ENCODE assay signal across 8 cellular contexts in the genomic region with DNA sequence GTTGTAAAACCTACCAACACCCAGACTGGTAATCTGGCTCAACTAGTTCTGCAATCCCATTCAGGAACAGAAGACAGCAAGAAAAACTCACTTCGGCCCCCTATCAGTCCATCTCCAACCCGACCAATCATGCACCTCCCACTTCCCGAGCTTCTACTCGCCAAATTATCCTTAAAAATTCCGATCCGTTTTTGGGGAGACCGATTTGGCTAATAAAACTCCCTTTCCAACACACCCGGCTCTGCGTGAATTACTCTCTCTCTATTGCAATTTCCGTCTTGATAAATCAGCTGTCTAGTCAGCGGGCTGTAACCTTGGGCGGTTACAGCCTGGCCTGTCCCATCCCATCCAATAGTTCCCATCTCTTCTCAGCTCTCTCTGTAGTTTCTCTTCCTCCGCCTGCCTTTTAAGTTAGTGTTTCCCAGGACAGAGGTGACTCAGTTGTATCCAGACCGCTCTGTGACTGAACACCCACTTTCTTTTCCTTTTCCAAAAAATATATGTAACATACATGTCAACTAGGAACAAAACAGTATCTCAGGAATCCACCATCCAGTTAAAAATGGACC. TPM values are rescaled to one million over a fixed set of nuclear protein-coding genes. Genes with fewer than 3 reads are reported as not detected.
DNase-seq lines count a peak whose midpoint lies in the region; ATAC-seq and TF ChIP-seq lines count a peak whose summit lies in the region.

No MANE protein-coding gene starts in this region.

- H3K9me3 ChIP-seq in HUES48 (ENCODE audit: control insufficient read depth, insufficient read depth, low read length): no peaks in the 10 kb centered on the region
- H3K9me3 ChIP-seq in muscle layer of colon (ENCODE audit: low read length): no peaks in the 10 kb centered on the region
- no peaks in the 10 kb centered on the region for H3K9me3 ChIP-seq in upper lobe of right lung

- H3K27me3 ChIP-seq in HUES48 (ENCODE audit: control insufficient read depth, insufficient read depth, low read length) (no peaks in the 10 kb centered on the region; the same call in 1 of the 2 replicates), muscle layer of colon (ENCODE audit: control insufficient read depth in 1 of 2, insufficient read depth in 2 of 2, low read length in 2 of 2) (no peaks in the 10 kb centered on the region), upper lobe of right lung (no peaks in the 10 kb centered on the region)

- TF ChIP-seq CTCF in upper lobe of right lung (IDR thresholded peaks at IDR 0.05): no peak

- H3K4me3 ChIP-seq in HUES48 (ENCODE audit: low read depth, low read length): peak overlapping the region; percentile 89
- H3K4me3 ChIP-seq in muscle layer of colon (ENCODE audit: low read depth in 1 of 2, low read length in 2 of 2): peak overlapping the region; percentile 59 to 90
- H3K4me3 ChIP-seq in upper lobe of right lung: peak overlapping the region; percentile 83

- H3K9ac ChIP-seq in HUES48 (ENCODE audit: low read depth, low read length) (peak overlapping the region; percentile 93), muscle layer of colon (ENCODE audit: low read length) (peak overlapping the region; percentile 94)

- intact Hi-C loops in upper lobe of right lung (cut with DNase I): no loop called here

- H3K36me3 ChIP-seq in HUES48 (ENCODE audit: control insufficient read depth, insufficient read depth, low read length) (peaks cover 20% of the 10 kb centered on the region), muscle layer of colon (ENCODE audit: insufficient read depth, low read length) (peaks cover 8% of the 10 kb centered on the region), upper lobe of right lung (peaks cover 11% of the 10 kb centered on the region)

- H3K27ac ChIP-seq in HUES48 (ENCODE audit: low read depth, low read length) (peak overlapping the region; percentile 96), epithelial cell of prostate (peak overlapping the region; percentile 93), muscle layer of colon (ENCODE audit: low read depth, low read length) (peak overlapping the region; percentile 76), upper lobe of right lung (peak overlapping the region; percentile 92)

- ATAC-seq in GM19035 (IDR thresholded peaks at IDR 0.05; ENCODE audit: unreplicated experiment) (peak; percentile 8), upper lobe of right lung (peak; percentile 57), HG03025 (IDR thresholded peaks at IDR 0.05; ENCODE audit: low FRiP score, unreplicated experiment) (no peak)

- H3K4me1 ChIP-seq in HUES48 (ENCODE audit: control insufficient read depth, insufficient read depth, low read length) (no peaks in the 10 kb centered on the region), muscle layer of colon (ENCODE audit: insufficient read depth, low read length) (peaks cover 37% of the 10 kb centered on the region), upper lobe of right lung (peaks cover 23% of the 10 kb centered on the region)

- DNase-seq in COLO668 (lab: John Stamatoyannopoulos, UW; ENCODE audit: unreplicated experiment) (peak; percentile 4), UCSD-AML1 (lab: John Stamatoyannopoulos, UW; ENCODE audit: unreplicated experiment) (peak; percentile 26), epithelial cell of prostate (ENCODE audit: low read depth, low spot score) (peak; percentile 2), upper lobe of right lung (no peak)

RNA-seq across cellular contexts. Expression of a gene that starts 0.8 kb away (rescaled TPM):
- 43.0 TPM for total RNA-seq in upper lobe of right lung
